In genomic region chr17:8728251-8728925, GRCh38 we compare ENCODE assay signal across 24 cellular contexts. TPM values are rescaled to one million over a fixed set of nuclear protein-coding genes. Genes with fewer than 3 reads are reported as not detected.
DNase-seq lines count a peak whose midpoint lies in the region; ATAC-seq and TF ChIP-seq lines count a peak whose summit lies in the region.
"Had no signal": no experiment of that assay in that cellular context is flagged by ENCODE, and none has a peak within 500 bp of the region (broad histone marks: within the 10 kb centered on the region; RNA-seq: fewer than 3 reads in every experiment).

No MANE protein-coding gene starts in this region.

- no peak overlapping the region for H4K12ac ChIP-seq in trophoblast cell (ENCODE audit: low read depth, low read length)

- H4K8ac ChIP-seq in mesenchymal stem cell (ENCODE audit: low read length) (no peak overlapping the region), trophoblast cell (ENCODE audit: low read depth, low read length) (peak overlapping the region; percentile 57)

- no peaks in the 10 kb centered on the region for H3K36me3 ChIP-seq in HEK293 (ENCODE audit: control insufficient read depth in 2 of 2, insufficient read depth in 1 of 2, low read length in 2 of 2)
- H3K36me3 ChIP-seq in mesenchymal stem cell (ENCODE audit: control insufficient read depth in 1 of 2, insufficient read depth in 2 of 2, low read depth in 1 of 2, low read length in 2 of 2): no peaks in the 10 kb centered on the region
- no peaks in the 10 kb centered on the region for H3K36me3 ChIP-seq in trophoblast cell (ENCODE audit: control insufficient read depth in 1 of 2, insufficient read depth in 2 of 2, low read length in 2 of 2)
- H3K36me3 ChIP-seq in breast epithelium: no peaks in the 10 kb centered on the region

- peaks cover 0 to 7% of the 10 kb centered on the region in 2 experiments for H3K27me3 ChIP-seq in mesenchymal stem cell (ENCODE audit: control insufficient read depth in 1 of 2, insufficient read depth in 1 of 2, low read length in 2 of 2)
- no peaks in the 10 kb centered on the region for H3K27me3 ChIP-seq in trophoblast cell (ENCODE audit: insufficient read depth, low read length)
- H3K27me3 ChIP-seq in breast epithelium: no peaks in the 10 kb centered on the region

- peak overlapping the region; percentile 18 for H3K9ac ChIP-seq in mesenchymal stem cell (ENCODE audit: low read length)
- no peak overlapping the region for H3K9ac ChIP-seq in trophoblast cell (ENCODE audit: low read length)
- H3K9ac ChIP-seq: SK-N-SH had no signal

- H3K23ac ChIP-seq in mesenchymal stem cell (ENCODE audit: low read length in 2 of 2): no peak overlapping the region
- H3K23ac ChIP-seq in trophoblast cell (ENCODE audit: low read length): no peak overlapping the region

- H3K4me3 ChIP-seq in HEK293 (ENCODE audit: low read depth, low read length) (no peak overlapping the region), coronary artery (no peak overlapping the region), mesenchymal stem cell (ENCODE audit: insufficient read depth in 1 of 2, low read depth in 1 of 2, low read length in 2 of 2) (no peak overlapping the region), trophoblast cell (ENCODE audit: low read depth, low read length) (no peak overlapping the region), breast epithelium (no peak overlapping the region)
- H3K4me3 ChIP-seq: K562 had no signal

- H2AFZ ChIP-seq in mesenchymal stem cell (ENCODE audit: low read depth, low read length): no peak overlapping the region
- no peak overlapping the region for H2AFZ ChIP-seq in trophoblast cell (ENCODE audit: insufficient read depth, low read length, poor library complexity)

- no peak for ATAC-seq in GM18511 (IDR thresholded peaks at IDR 0.05; ENCODE audit: unreplicated experiment)
- ATAC-seq: K562 had no signal

- H3K9me3 ChIP-seq in HEK293 (ENCODE audit: control insufficient read depth, insufficient read depth, low read depth, low read length) (no peaks in the 10 kb centered on the region), mesenchymal stem cell (ENCODE audit: control insufficient read depth, low read length) (no peaks in the 10 kb centered on the region), trophoblast cell (ENCODE audit: insufficient read depth, low read depth, low read length) (no peaks in the 10 kb centered on the region), breast epithelium (no peaks in the 10 kb centered on the region)
- H3K9me3 ChIP-seq: Caco-2, SK-N-SH had no signal

- TF ChIP-seq CTCF in HEK293 (tag by site-specific recombination; IDR thresholded peaks at IDR 0.05) (no peak), coronary artery (IDR thresholded peaks at IDR 0.05) (no peak), breast epithelium (IDR thresholded peaks at IDR 0.05) (no peak)

- no peak overlapping the region for H2BK15ac ChIP-seq in mesenchymal stem cell (ENCODE audit: low read depth, poor library complexity, severe bottlenecking)

- POLR2A ChIA-PET in HEK293 (lab: Yijun Ruan, JAX): no interaction called here

- no peaks in the 10 kb centered on the region for H3K79me1 ChIP-seq in mesenchymal stem cell (replicated peaks; ENCODE audit: low read length, poor library complexity, severe bottlenecking)
- peaks cover 32% of the 10 kb centered on the region for H3K79me1 ChIP-seq in trophoblast cell (ENCODE audit: low read length)

- CTCF ChIA-PET in HEK293 (lab: Yijun Ruan, JAX): no interaction called here

- H3K27ac ChIP-seq in HEK293 (ENCODE audit: extremely low read depth, low read depth, low read length): no peak overlapping the region
- peak overlapping the region in 1 of 2 donors; percentile 3 for H3K27ac ChIP-seq in coronary artery
- no peak overlapping the region for H3K27ac ChIP-seq in mesenchymal stem cell (ENCODE audit: low read length, poor library complexity, severe bottlenecking)
- H3K27ac ChIP-seq in trophoblast cell (ENCODE audit: low read depth, low read length): no peak overlapping the region
- H3K27ac ChIP-seq in breast epithelium: no peak overlapping the region

- 83% methylated on average over 13 of the region's 13 CpGs for WGBS in mesenchymal stem cell
- WGBS in trophoblast cell (ENCODE audit: extremely low coverage, insufficient coverage, insufficient read length): no CpG with 5 or more reads among the region's 13 CpGs

- peaks cover 4% of the 10 kb centered on the region for H3K79me2 ChIP-seq in trophoblast cell (ENCODE audit: control insufficient read depth, insufficient read depth, low read length, poor library complexity)

- H2BK12ac ChIP-seq in mesenchymal stem cell (ENCODE audit: low read length in 2 of 2) (no peak overlapping the region), trophoblast cell (ENCODE audit: low read length) (peak overlapping the region; percentile 95)

- no peak overlapping the region for H2BK5ac ChIP-seq in mesenchymal stem cell (ENCODE audit: low read depth, low read length, poor library complexity, severe bottlenecking)
- H2BK5ac ChIP-seq in trophoblast cell (ENCODE audit: low read depth, low read length, poor library complexity): no peak overlapping the region

- H3K14ac ChIP-seq in mesenchymal stem cell (ENCODE audit: low read length in 2 of 2) (no peak overlapping the region), trophoblast cell (ENCODE audit: low read length) (peak overlapping the region; percentile 59)

- H2BK120ac ChIP-seq in mesenchymal stem cell (ENCODE audit: low read depth, low read length) (no peak overlapping the region), trophoblast cell (ENCODE audit: insufficient read depth, low read length, poor library complexity) (peak overlapping the region; percentile 84)

- H3K4me2 ChIP-seq in mesenchymal stem cell (ENCODE audit: low read length, poor library complexity, severe bottlenecking) (no peak overlapping the region), trophoblast cell (ENCODE audit: low read length) (no peak overlapping the region)
- H3K4me2 ChIP-seq: SK-N-SH had no signal

- H3K18ac ChIP-seq in mesenchymal stem cell (ENCODE audit: low read depth in 1 of 2, low read length in 2 of 2) (no peak overlapping the region), trophoblast cell (ENCODE audit: low read length) (peak overlapping the region; percentile 41)

- H4K91ac ChIP-seq in mesenchymal stem cell (ENCODE audit: low read length) (no peak overlapping the region), trophoblast cell (ENCODE audit: low read depth, low read length) (peak overlapping the region; percentile 78)

- DNase-seq in coronary artery (ENCODE audit: low spot score) (peak; percentile 62), mesenchymal stem cell (no peak), trophoblast cell (peak; percentile 81 to 89), breast epithelium (ENCODE audit: low spot score in 2 of 2) (no peak), SK-N-DZ (ENCODE audit: low spot score) (no peak)
- DNase-seq: C1 segment of cervical spinal cord; Caco-2; CD4-positive, alpha-beta memory T cell; Kasumi-1; MV-4-11; NCI-H1105; NCI-H146; NCI-H1930; NCI-H2107; NCI-H446; NCI-H524 treated with DMSO at 0.1 percent for 48 hours; NCI-H774; SIG-M5; SK-N-SH had no signal

- intact Hi-C loops in breast epithelium (cut with DNase I; ENCODE audit: low total_unique reads): no loop called here

- TF ChIP-seq POLR2A in breast epithelium (IDR thresholded peaks at IDR 0.05): no peak

- H2AK5ac ChIP-seq in mesenchymal stem cell (ENCODE audit: low read length, severe bottlenecking): no peak overlapping the region
- peak overlapping the region; percentile 74 for H2AK5ac ChIP-seq in trophoblast cell (ENCODE audit: low read length)

- H3K4ac ChIP-seq in mesenchymal stem cell (ENCODE audit: low read depth in 1 of 2, low read length in 2 of 2) (no peak overlapping the region), trophoblast cell (ENCODE audit: low read depth, low read length) (peak overlapping the region; percentile 32)

- H3K4me1 ChIP-seq in HEK293 (ENCODE audit: control insufficient read depth, insufficient read depth, low read length): no peaks in the 10 kb centered on the region
- H3K4me1 ChIP-seq in mesenchymal stem cell (ENCODE audit: control insufficient read depth, insufficient read depth, low read depth, low read length): no peaks in the 10 kb centered on the region
- H3K4me1 ChIP-seq in trophoblast cell (ENCODE audit: control insufficient read depth in 1 of 2, insufficient read depth in 2 of 2, low read length in 2 of 2): peaks cover 30 to 33% of the 10 kb centered on the region in 2 experiments
- H3K4me1 ChIP-seq in breast epithelium: no peaks in the 10 kb centered on the region

TF ChIP-seq in HEK293, 187 proteins besides CTCF, POLR2A, EP300 and RAD21 (continues in another document):
- TF ChIP-seq ZNF280C (tag by site-specific recombination; IDR thresholded peaks at IDR 0.05): no peak
- TF ChIP-seq HOXA7 (CRISPR knock-in tag; IDR thresholded peaks at IDR 0.05; ENCODE audit: borderline replicate concordance): no peak
- TF ChIP-seq PRDM1 (tag by site-specific recombination; IDR thresholded peaks at IDR 0.05): no peak
- no peak for TF ChIP-seq ZNF23 (tag by site-specific recombination; IDR thresholded peaks at IDR 0.05; ENCODE audit: borderline replicate concordance)
- peak; percentile 35; the same call in 1 of the 2 replicates for TF ChIP-seq ZNF341 (tag by site-specific recombination; IDR thresholded peaks at IDR 0.05; ENCODE audit: low read depth)

RNA-seq across cellular contexts. Expression of gene CCDC42, which starts 16.2 kb away (rescaled TPM):
- polyA plus RNA-seq in mesenchymal stem cell (2013, experiment 1 of 2): not detected
- polyA plus RNA-seq in mesenchymal stem cell (2013, experiment 2 of 2): not detected
- polyA plus RNA-seq in trophoblast cell (2013): 0.19 and 0.25 TPM in 2 replicates
- total RNA-seq in breast epithelium: not detected
- polyA plus RNA-seq in SK-N-DZ (2014; cell fraction: cytosol; rRNA removed): not detected in 2 replicates
- polyA plus RNA-seq in SK-N-DZ (2014; cell fraction: nucleus; rRNA removed): not detected in 2 replicates
- total RNA-seq: A673, Caco-2, K562, M059J had no signal
- polyA plus RNA-seq: CD4-positive, alpha-beta memory T cell; K562; SK-N-SH had no signal

RNA-seq across cellular contexts. Expression of gene SPDYE4, which starts 30.0 kb away (rescaled TPM):
- polyA plus RNA-seq in mesenchymal stem cell (2013, experiment 1 of 2): not detected
- polyA plus RNA-seq in mesenchymal stem cell (2013, experiment 2 of 2): not detected
- polyA plus RNA-seq in trophoblast cell (2013): not detected in 2 replicates
- total RNA-seq in breast epithelium: not detected
- not detected in 2 replicates for polyA plus RNA-seq in SK-N-DZ (2014; cell fraction: cytosol; rRNA removed)
- not detected in 2 replicates for polyA plus RNA-seq in SK-N-DZ (2014; cell fraction: nucleus; rRNA removed)
- total RNA-seq: A673; Caco-2; CD4-positive, alpha-beta memory T cell; K562; M059J had no signal
- polyA plus RNA-seq: CD4-positive, alpha-beta memory T cell; K562; SK-N-SH had no signal

Comparison
In these comparisons a context has a peak if more than half of its experiments do, and no peak if none do; other contexts are left out.
1. DNase-seq: peak in coronary artery (single experiment) and trophoblast cell (2 of 2); none in mesenchymal stem cell (single experiment), breast epithelium (0 of 2) and SK-N-DZ (single experiment).